In the genomic region with DNA sequence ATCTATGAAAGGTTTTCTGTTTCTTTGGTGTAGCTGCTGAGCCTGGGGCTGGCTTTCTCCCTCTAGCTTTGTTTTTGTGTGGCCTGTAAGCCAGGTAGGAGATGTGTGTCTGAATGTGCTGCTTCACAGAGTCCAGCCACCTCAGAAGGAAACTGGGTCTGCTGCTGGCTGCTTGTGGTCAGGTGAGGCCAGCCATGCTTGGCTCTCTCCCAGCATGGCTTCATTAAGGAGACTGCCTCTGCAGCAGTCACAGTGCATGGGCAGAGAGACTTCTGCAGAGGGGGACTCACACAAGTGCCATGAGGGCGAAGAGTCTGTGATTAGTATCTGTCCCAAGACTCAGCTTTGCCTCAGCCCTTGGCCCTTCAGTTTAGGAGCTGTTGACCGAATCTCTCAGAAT, we compare ENCODE assay signal across 9 cellular contexts. TPM values are rescaled to one million over a fixed set of nuclear protein-coding genes. Genes with fewer than 3 reads are reported as not detected.
DNase-seq lines count a peak whose midpoint lies in the region; ATAC-seq and TF ChIP-seq lines count a peak whose summit lies in the region.
"Had no signal": no experiment of that assay in that cellular context is flagged by ENCODE, and none has a peak within 500 bp of the region (broad histone marks: within the 10 kb centered on the region; RNA-seq: fewer than 3 reads in every experiment).

No MANE protein-coding gene starts in this region.

- peaks cover 60% of the 10 kb centered on the region for H3K4me1 ChIP-seq in mesodermal cell (ENCODE audit: control insufficient read depth, insufficient read depth, low read length, poor library complexity, severe bottlenecking)

- ATAC-seq in HG02973 (IDR thresholded peaks at IDR 0.05; ENCODE audit: unreplicated experiment) = peak; percentile 84

- TF ChIP-seq CTCF in VCaP (conservative IDR thresholded peaks at IDR 0.05) = no peak

- H3K9me3 ChIP-seq in mesodermal cell (ENCODE audit: control insufficient read depth, low read length) = no peaks in the 10 kb centered on the region

- peaks cover 18% of the 10 kb centered on the region for H3K36me3 Mint-ChIP-seq in T-helper 1 cell treated with Interleukin-12 subunit alpha and Interleukin-12 subunit beta and Interleukin-4 antibody, amounts not matched to agents 30 μg/mL and 1 μg/mL, for 36 hours (ENCODE audit: low read depth)

- peak overlapping the region; percentile 18 for H3K27ac Mint-ChIP-seq in T-helper 1 cell treated with Interleukin-12 subunit alpha and Interleukin-12 subunit beta and Interleukin-4 antibody, amounts not matched to agents 30 μg/mL and 1 μg/mL, for 36 hours

- H3K27me3 Mint-ChIP-seq in T-helper 1 cell treated with Interleukin-12 subunit alpha and Interleukin-12 subunit beta and Interleukin-4 antibody, amounts not matched to agents 30 μg/mL and 1 μg/mL, for 36 hours (ENCODE audit: low read depth) = no peaks in the 10 kb centered on the region

- no peak overlapping the region for H3K4me3 Mint-ChIP-seq in T-helper 1 cell treated with Interleukin-12 subunit alpha and Interleukin-12 subunit beta and Interleukin-4 antibody, amounts not matched to agents 30 μg/mL and 1 μg/mL, for 36 hours

- no peak overlapping the region for H3K4me3 ChIP-seq in mesodermal cell (ENCODE audit: extremely low read depth, insufficient read depth, low read length, poor library complexity, severe bottlenecking)
- H3K4me3 ChIP-seq: lung had no signal

- H3K36me3 ChIP-seq in mesodermal cell (ENCODE audit: control insufficient read depth, insufficient read depth, low read length) = peaks cover 10% of the 10 kb centered on the region

- DNase-seq in T-helper 1 cell (no peak), RKO (ENCODE audit: low spot score) (no peak), NCI-H526 (lab: John Stamatoyannopoulos, UW) (no peak), germinal center (ENCODE audit: low spot score) (no peak)

- H3K27ac ChIP-seq in VCaP (peak overlapping the region; percentile 63), mesodermal cell (ENCODE audit: low read depth, low read length, severe bottlenecking) (peak overlapping the region; percentile 82)

- no peaks in the 10 kb centered on the region for H3K9me3 Mint-ChIP-seq in T-helper 1 cell treated with Interleukin-12 subunit alpha and Interleukin-12 subunit beta and Interleukin-4 antibody, amounts not matched to agents 30 μg/mL and 1 μg/mL, for 36 hours

- 0 to 29% methylated on average over 1 to 2 of the region's 2 CpGs for WGBS in mesodermal cell (ENCODE audit: insufficient coverage in 2 of 2), 2 experiments

- peaks cover 19% of the 10 kb centered on the region for H3K4me1 Mint-ChIP-seq in T-helper 1 cell treated with Interleukin-12 subunit alpha and Interleukin-12 subunit beta and Interleukin-4 antibody, amounts not matched to agents 30 μg/mL and 1 μg/mL, for 36 hours (ENCODE audit: low read depth)

RNA-seq across cellular contexts. Expression of a gene that starts 50.6 kb away (rescaled TPM):
- polyA plus RNA-seq in mesodermal cell (2013, experiment 1 of 2) = 146 TPM
- 157 TPM for polyA plus RNA-seq in mesodermal cell (2013, experiment 2 of 2)
